2 cellular contexts compared by ENCODE assay signal in the genomic region with DNA sequence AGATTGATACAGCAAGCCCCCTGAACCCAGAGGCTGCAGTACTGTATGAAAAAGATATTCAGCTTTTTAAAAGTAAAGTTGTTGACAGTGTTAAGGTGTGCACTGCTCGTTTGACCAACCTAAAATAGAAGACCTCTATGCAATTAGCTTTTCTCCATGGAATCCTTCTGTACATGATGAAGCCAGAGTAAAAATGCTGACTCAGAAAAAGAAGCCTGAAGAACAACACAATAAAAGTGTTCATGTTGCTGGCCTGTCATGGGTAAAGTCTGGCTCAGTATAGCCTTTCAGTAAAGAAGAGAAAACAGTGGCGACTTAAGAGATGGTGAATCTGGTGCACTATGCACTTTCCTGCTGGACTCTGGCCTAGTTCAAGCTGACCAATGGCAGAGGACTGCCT.
TF ChIP-seq lines count a peak whose summit lies in the region.

No MANE protein-coding gene starts in this region.

TF ChIP-seq in IMR-90, 13 proteins besides CTCF, POLR2A, EP300 and RAD21:
- TF ChIP-seq MAFK (IDR thresholded peaks at IDR 0.05; ENCODE audit: low read depth, low read length) = peak; percentile 85

TF ChIP-seq in H1, 55 proteins besides CTCF, POLR2A, EP300 and RAD21:
- peak; percentile 44; the same call in 1 of the 2 replicates for TF ChIP-seq MAFK (IDR thresholded peaks at IDR 0.05; ENCODE audit: low read depth, low read length)
